Comparison of ENCODE assay signal across 30 cellular contexts in genomic region chr9:96661711-96662110, GRCh38. TPM values are rescaled to one million over a fixed set of nuclear protein-coding genes. Genes with fewer than 3 reads are reported as not detected.
DNase-seq lines count a peak whose midpoint lies in the region; ATAC-seq and TF ChIP-seq lines count a peak whose summit lies in the region.
"Had no signal": no experiment of that assay in that cellular context is flagged by ENCODE, and none has a peak within 500 bp of the region (broad histone marks: within the 10 kb centered on the region; RNA-seq: fewer than 3 reads in every experiment).

No MANE protein-coding gene starts in this region.

- H3K27ac ChIP-seq in mesodermal cell (ENCODE audit: low read depth, low read length, severe bottlenecking), result peak overlapping the region; percentile 37
- H3K27ac ChIP-seq: epithelial cell of prostate, heart left ventricle, HL-60, SK-N-MC, testis, vagina, VCaP had no signal

- no peak for TF ChIP-seq CTCF in fibroblast of pulmonary artery (IDR thresholded peaks at IDR 0.05; ENCODE audit: low read length, missing control alignments)

- H3K4me3 ChIP-seq in fibroblast of pulmonary artery (replicated peaks; ENCODE audit: low read depth, low read length) (no peak overlapping the region), mesodermal cell (ENCODE audit: extremely low read depth, insufficient read depth, low read length, poor library complexity, severe bottlenecking) (no peak overlapping the region)
- H3K4me3 ChIP-seq: heart left ventricle, SK-N-MC, testis, vagina had no signal

- no peaks in the 10 kb centered on the region for H3K36me3 ChIP-seq in mesodermal cell (ENCODE audit: control insufficient read depth, insufficient read depth, low read length)
- H3K36me3 ChIP-seq: BE2C, heart left ventricle, vagina had no signal

- peaks cover 9% of the 10 kb centered on the region for H3K4me1 ChIP-seq in mesodermal cell (ENCODE audit: control insufficient read depth, insufficient read depth, low read length, poor library complexity, severe bottlenecking)
- H3K4me1 ChIP-seq: BE2C, testis, vagina had no signal

- WGBS in mesodermal cell (ENCODE audit: insufficient coverage in 2 of 2), 2 experiments, result 86 to 90% methylated on average over 4 of the region's 4 CpGs

- no peak for ATAC-seq in HG03439 (IDR thresholded peaks at IDR 0.05; ENCODE audit: unreplicated experiment)
- ATAC-seq in GM18867 (IDR thresholded peaks at IDR 0.05; ENCODE audit: unreplicated experiment), result no peak
- ATAC-seq: heart left ventricle; left cardiac atrium; naive thymus-derived CD4-positive, alpha-beta T cell; stimulated activated naive CD8-positive, alpha-beta T cell treated with anti-CD3 and anti-CD28 coated beads, Interleukin-15, Interleukin-2, amounts not matched to agents 100 U/mL and 50 U/mL, for 24 hours had no signal

- DNase-seq in A172 (ENCODE audit: low spot score) (peak; percentile 57), M059J (ENCODE audit: low read depth) (peak; percentile 52), fibroblast of pulmonary artery (ENCODE audit: low read depth) (peak; percentile 21), HT-29 (ENCODE audit: low spot score) (no peak), NK-92 (lab: John Stamatoyannopoulos, UW; ENCODE audit: unreplicated experiment) (no peak)
- DNase-seq: activated CD4-positive, alpha-beta T cell treated with anti-CD3 and anti-CD28 coated beads for 4 hours; activated CD8-positive, alpha-beta memory T cell treated with anti-CD3 and anti-CD28 coated beads for 24 hours; activated effector memory CD4-positive, alpha-beta T cell treated with Interleukin-2 at 50 U/mL for 16 hours; activated naive CD8-positive, alpha-beta T cell treated with anti-CD3 and anti-CD28 coated beads for 36 hours; aorta; BE2C; CD8-positive, alpha-beta memory T cell; DMS 273 treated with DMSO at 0.1 percent for 48 hours; heart left ventricle; Karpas-422; left cardiac atrium; naive thymus-derived CD4-positive, alpha-beta T cell; NCI-H1436 treated with DMSO at 0.1 percent for 48 hours; NCI-H82; nucleus accumbens; stimulated activated naive CD8-positive, alpha-beta T cell treated with anti-CD3 and anti-CD28 coated beads, Interleukin-15, Interleukin-2, amounts not matched to agents 100 U/mL and 50 U/mL, for 24 hours; testis had no signal

- no peaks in the 10 kb centered on the region for H3K9me3 ChIP-seq in mesodermal cell (ENCODE audit: control insufficient read depth, low read length)
- H3K9me3 ChIP-seq: BE2C, heart left ventricle, testis, vagina had no signal

RNA-seq across cellular contexts. Expression of gene PRXL2C, which starts 6.6 kb away (rescaled TPM):
- total RNA-seq in A172 (2014; rRNA removed; shearing (Covaris generic)), result 37.4 and 38.4 TPM in 2 replicates
- total RNA-seq in M059J (2014; rRNA removed; shearing (Covaris generic)), result 20.8 and 21.8 TPM in 2 replicates
- polyA plus RNA-seq in mesodermal cell (2013, experiment 1 of 2), result 9.6 TPM
- 10.5 TPM for polyA plus RNA-seq in mesodermal cell (2013, experiment 2 of 2)
- total RNA-seq in HT-29 (2014; rRNA removed; shearing (Covaris generic)), result 4.1 and 4.6 TPM in 2 replicates

RNA-seq across cellular contexts. Expression of gene CDC14B, which starts 42.1 kb away (rescaled TPM):
- total RNA-seq in A172 (2014; rRNA removed; shearing (Covaris generic)), result 24.0 and 27.1 TPM in 2 replicates
- 14.6 and 28.6 TPM in 2 replicates for total RNA-seq in M059J (2014; rRNA removed; shearing (Covaris generic))
- 24.3 TPM for polyA plus RNA-seq in mesodermal cell (2013, experiment 1 of 2)
- 25.0 TPM for polyA plus RNA-seq in mesodermal cell (2013, experiment 2 of 2)
- 7.9 and 11.7 TPM in 2 replicates for total RNA-seq in HT-29 (2014; rRNA removed; shearing (Covaris generic))

Comparison
In these comparisons a context has a peak if more than half of its experiments do, and no peak if none do; other contexts are left out.
1. DNase-seq: peak in A172 (single experiment), M059J (single experiment) and fibroblast of pulmonary artery (single experiment); none in HT-29 (single experiment) and NK-92 (single experiment).